In the genomic region with DNA sequence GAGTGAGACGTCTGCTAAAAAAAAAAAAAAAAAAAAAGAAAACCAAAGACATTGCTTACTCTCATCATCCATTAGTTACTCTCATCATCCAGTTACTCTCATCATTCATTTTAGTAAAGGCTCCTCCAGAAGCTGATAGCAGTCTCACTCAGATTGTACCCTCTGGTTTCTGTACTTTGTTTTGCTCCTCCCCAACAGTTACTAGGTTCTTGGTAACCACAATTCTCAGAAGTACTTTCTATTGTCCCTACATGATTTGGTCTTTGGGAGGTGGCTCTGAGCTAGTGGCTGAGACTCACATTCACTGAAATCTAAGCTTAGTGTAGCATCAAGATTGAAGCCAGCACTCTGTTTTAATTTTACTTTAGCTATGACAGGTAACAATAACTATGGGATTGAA, we compare ENCODE assay signal across 14 cellular contexts. TPM values are rescaled to one million over a fixed set of nuclear protein-coding genes. Genes with fewer than 3 reads are reported as not detected.
DNase-seq lines count a peak whose midpoint lies in the region; ATAC-seq and TF ChIP-seq lines count a peak whose summit lies in the region.
"Had no signal": no experiment of that assay in that cellular context is flagged by ENCODE, and none has a peak within 500 bp of the region (broad histone marks: within the 10 kb centered on the region; RNA-seq: fewer than 3 reads in every experiment).

No MANE protein-coding gene starts in this region.

- ATAC-seq in GM18867 (IDR thresholded peaks at IDR 0.05; ENCODE audit: unreplicated experiment) (peak; percentile 86), HG02642 (IDR thresholded peaks at IDR 0.05; ENCODE audit: poor library complexity, unreplicated experiment) (peak; percentile 63)

- H3K4me3 ChIP-seq in foreskin fibroblast (ENCODE audit: low read depth in 1 of 2, low read length in 2 of 2) = no peak overlapping the region

- peak overlapping the region; percentile 18 for H3K27ac Mint-ChIP-seq in T-helper 1 cell treated with Interleukin-12 subunit alpha and Interleukin-12 subunit beta and Interleukin-4 antibody, amounts not matched to agents 30 μg/mL and 1 μg/mL, for 36 hours
- H3K27ac Mint-ChIP-seq: CD14-positive monocyte had no signal

- H3K36me3 Mint-ChIP-seq in T-helper 1 cell treated with Interleukin-12 subunit alpha and Interleukin-12 subunit beta and Interleukin-4 antibody, amounts not matched to agents 30 μg/mL and 1 μg/mL, for 36 hours (ENCODE audit: low read depth) = no peaks in the 10 kb centered on the region
- H3K36me3 Mint-ChIP-seq: CD14-positive monocyte had no signal

- H3K4me1 Mint-ChIP-seq in T-helper 1 cell treated with Interleukin-12 subunit alpha and Interleukin-12 subunit beta and Interleukin-4 antibody, amounts not matched to agents 30 μg/mL and 1 μg/mL, for 36 hours (ENCODE audit: low read depth) = peaks cover 31% of the 10 kb centered on the region
- H3K4me1 Mint-ChIP-seq: CD14-positive monocyte had no signal

- no peak for DNase-seq in foreskin fibroblast
- no peak for DNase-seq in NCI-H2029 (lab: John Stamatoyannopoulos, UW)
- DNase-seq in ureter (ENCODE audit: low spot score) = no peak
- DNase-seq in NCI-H1092 treated with DMSO at 0.1 percent for 48 hours (lab: John Stamatoyannopoulos, UW) = no peak
- DNase-seq: anterior cingulate cortex; occipital lobe; stimulated activated CD4-positive, alpha-beta T cell treated with anti-CD3 and anti-CD28 coated beads, Interleukin-4, amount 100 ng/mL, for 1 hour; trophoblast cell had no signal

- peaks cover 13% of the 10 kb centered on the region for H3K27me3 Mint-ChIP-seq in T-helper 1 cell treated with Interleukin-12 subunit alpha and Interleukin-12 subunit beta and Interleukin-4 antibody, amounts not matched to agents 30 μg/mL and 1 μg/mL, for 36 hours (ENCODE audit: low read depth)

- H3K9me3 Mint-ChIP-seq in T-helper 1 cell treated with Interleukin-12 subunit alpha and Interleukin-12 subunit beta and Interleukin-4 antibody, amounts not matched to agents 30 μg/mL and 1 μg/mL, for 36 hours = no peaks in the 10 kb centered on the region

- no peak overlapping the region for H3K4me3 Mint-ChIP-seq in T-helper 1 cell treated with Interleukin-12 subunit alpha and Interleukin-12 subunit beta and Interleukin-4 antibody, amounts not matched to agents 30 μg/mL and 1 μg/mL, for 36 hours

- H3K27ac ChIP-seq in C4-2B = peak overlapping the region; percentile 16; the same call in 1 of the 2 replicates

- no peak for TF ChIP-seq CTCF in C4-2B (conservative IDR thresholded peaks at IDR 0.05)
- TF ChIP-seq CTCF in foreskin fibroblast (IDR thresholded peaks at IDR 0.05; ENCODE audit: low read depth, low read length) = no peak

RNA-seq across cellular contexts. Expression of a gene that starts 14.3 kb away (rescaled TPM):
- total RNA-seq in ureter = not detected
- total RNA-seq: kidney epithelial cell, occipital lobe had no signal

RNA-seq across cellular contexts. Expression of a gene that starts 17.5 kb away (rescaled TPM):
- 33.6 TPM for total RNA-seq in ureter

RNA-seq across cellular contexts. Expression of a gene that starts 30.1 kb away (rescaled TPM):
- 4.6 TPM for total RNA-seq in ureter

RNA-seq across cellular contexts. Expression of a gene that starts 59.6 kb away (rescaled TPM):
- total RNA-seq in ureter = 19.8 TPM
